ENCODE assay signal across 22 cellular contexts in genomic region chr10:77377678-77378352, GRCh38.
A peak's percentile ranks its signal among the peaks of the same experiment; 100 is the strongest.
DNase-seq lines count a peak whose midpoint lies in the region; ATAC-seq and TF ChIP-seq lines count a peak whose summit lies in the region.
"Had no signal": no experiment of that assay in that cellular context is flagged by ENCODE, and none has a peak within 500 bp of the region (broad histone marks: within the 10 kb centered on the region; RNA-seq: fewer than 3 reads in every experiment).

No MANE protein-coding gene starts in this region.

- H3K9ac ChIP-seq in muscle layer of colon (ENCODE audit: low read length) = no peak overlapping the region

- no peak for TF ChIP-seq EP300 in esophagus muscularis mucosa (IDR thresholded peaks at IDR 0.05)

- H3K27ac ChIP-seq in PC-9 (no peak overlapping the region), esophagus muscularis mucosa (replicated peaks in 1 of 4) (peak overlapping the region; percentile 72 to 90 (median 82)), muscle layer of colon (ENCODE audit: low read depth, low read length) (peak overlapping the region; percentile 57)
- H3K27ac ChIP-seq: ascending aorta, HL-60 had no signal

- H3K27me3 ChIP-seq in GM06990 (replicated peaks; ENCODE audit: control insufficient read depth, insufficient read depth, low read length) = peaks cover 1% of the 10 kb centered on the region; the same call in 1 of the 2 replicates
- H3K27me3 ChIP-seq in PC-9 (ENCODE audit: insufficient read depth, low read depth) = no peaks in the 10 kb centered on the region
- H3K27me3 ChIP-seq in esophagus muscularis mucosa = no peaks in the 10 kb centered on the region
- H3K27me3 ChIP-seq in muscle layer of colon (ENCODE audit: control insufficient read depth in 1 of 2, insufficient read depth in 2 of 2, low read length in 2 of 2) = no peaks in the 10 kb centered on the region
- H3K27me3 ChIP-seq: ascending aorta had no signal

- no peak overlapping the region for H2AFZ ChIP-seq in PC-9

- DNase-seq in GM06990 (ENCODE audit: extremely low read depth, insufficient read length) (no peak), PC-9 (peak in 1 of 2 experiments; percentile 20), esophagus muscularis mucosa (ENCODE audit: extremely low spot score) (no peak)
- no peak for DNase-seq in activated naive CD4-positive, alpha-beta T cell treated with anti-CD3 and anti-CD28 coated beads, Interleukin-2, amount 10 ng/mL, durations not matched to agents 7 days and 5 days
- DNase-seq: activated CD4-positive, alpha-beta T cell treated with anti-CD3 and anti-CD28 coated beads, Interleukin-2, amount 10 ng/mL, durations not matched to agents 7 days and 5 days; activated naive CD4-positive, alpha-beta T cell; CD4-positive, alpha-beta T cell; DND-41; GOT3; hypothalamus; left colon; NCI-H2081 treated with DMSO at 0.1 percent for 48 hours; NCI-H526; OCI-M1; right cardiac atrium; stimulated activated naive CD8-positive, alpha-beta T cell treated with anti-CD3 and anti-CD28 coated beads, Interleukin-15, Interleukin-2, amounts not matched to agents 100 U/mL and 50 U/mL, for 24 hours had no signal

- POLR2A ChIA-PET in PC-9 (lab: Charles Lee; ENCODE audit: unreplicated experiment) = no interaction called here

- WGBS in esophagus muscularis mucosa = 81% methylated on average over 6 of the region's 6 CpGs

- H3K4me1 ChIP-seq in PC-9 (replicated peaks; ENCODE audit: insufficient read depth) = no peaks in the 10 kb centered on the region
- H3K4me1 ChIP-seq in esophagus muscularis mucosa = peaks cover 0 to 64% (median 56%) of the 10 kb centered on the region in 4 donors
- H3K4me1 ChIP-seq in muscle layer of colon (ENCODE audit: insufficient read depth, low read length) = peaks cover 45% of the 10 kb centered on the region

- H3K4me1 Mint-ChIP-seq in activated naive CD4-positive, alpha-beta T cell treated with anti-CD3 and anti-CD28 coated beads, Interleukin-2, amount 10 ng/mL, durations not matched to agents 7 days and 5 days = no peaks in the 10 kb centered on the region
- H3K4me1 Mint-ChIP-seq: activated CD4-positive, alpha-beta T cell treated with anti-CD3 and anti-CD28 coated beads, Interleukin-2, amount 10 ng/mL, durations not matched to agents 7 days and 5 days had no signal

- no peaks in the 10 kb centered on the region for H4K20me1 ChIP-seq in PC-9 (ENCODE audit: insufficient read depth)

- H3K4me3 ChIP-seq in GM06990 (replicated peaks; ENCODE audit: low read depth, low read length) = no peak overlapping the region
- no peak overlapping the region for H3K4me3 ChIP-seq in PC-9
- no peak overlapping the region for H3K4me3 ChIP-seq in esophagus muscularis mucosa
- H3K4me3 ChIP-seq in muscle layer of colon (ENCODE audit: low read depth in 1 of 2, low read length in 2 of 2) = no peak overlapping the region
- H3K4me3 ChIP-seq: ascending aorta had no signal

- H3K4me3 Mint-ChIP-seq in activated naive CD4-positive, alpha-beta T cell treated with anti-CD3 and anti-CD28 coated beads, Interleukin-2, amount 10 ng/mL, durations not matched to agents 7 days and 5 days = no peak overlapping the region
- H3K4me3 Mint-ChIP-seq: activated CD4-positive, alpha-beta T cell treated with anti-CD3 and anti-CD28 coated beads, Interleukin-2, amount 10 ng/mL, durations not matched to agents 7 days and 5 days; CD4-positive, alpha-beta T cell had no signal

- no peaks in the 10 kb centered on the region for H3F3A ChIP-seq in PC-9 (ENCODE audit: insufficient read depth, low read depth)

- intact Hi-C loops in PC-9 (cut with micrococcal nuclease; ENCODE audit: unreplicated experiment) = loop anchor here (1.0 kb wide), 1 partner anchor 264 kb away; no protein-coding TSS in a partner anchor
- intact Hi-C loops in esophagus muscularis mucosa (cut with DNase I) = no loop called here

- H3K9me3 ChIP-seq in PC-9 (ENCODE audit: insufficient read depth, low read depth) (no peaks in the 10 kb centered on the region), esophagus muscularis mucosa (no peaks in the 10 kb centered on the region), muscle layer of colon (ENCODE audit: low read length) (no peaks in the 10 kb centered on the region)
- H3K9me3 ChIP-seq: ascending aorta had no signal

- peaks cover 3% of the 10 kb centered on the region for H3K27me3 Mint-ChIP-seq in activated naive CD4-positive, alpha-beta T cell treated with anti-CD3 and anti-CD28 coated beads, Interleukin-2, amount 10 ng/mL, durations not matched to agents 7 days and 5 days

- no peaks in the 10 kb centered on the region for H3K9me2 ChIP-seq in PC-9 (ENCODE audit: insufficient read depth)

- H3K9me3 Mint-ChIP-seq in activated naive CD4-positive, alpha-beta T cell treated with anti-CD3 and anti-CD28 coated beads, Interleukin-2, amount 10 ng/mL, durations not matched to agents 7 days and 5 days = no peaks in the 10 kb centered on the region
- H3K9me3 Mint-ChIP-seq: activated CD4-positive, alpha-beta T cell treated with anti-CD3 and anti-CD28 coated beads, Interleukin-2, amount 10 ng/mL, durations not matched to agents 7 days and 5 days; CD4-positive, alpha-beta T cell had no signal

- TF ChIP-seq CTCF in GM06990 (IDR thresholded peaks at IDR 0.05; ENCODE audit: insufficient read depth, low read length, poor library complexity, severe bottlenecking) (peak; percentile 18), PC-9 (conservative IDR thresholded peaks at IDR 0.05) (0 out of 2 replicates have a peak, but pooled peaks have one; percentile 39), esophagus muscularis mucosa (IDR thresholded peaks at IDR 0.05) (peak in 1 of 3 experiments; percentile 19)

- CTCF ChIA-PET in PC-9 (lab: Charles Lee) = no interaction called here
- CTCF ChIA-PET in activated naive CD4-positive, alpha-beta T cell treated with anti-CD3 and anti-CD28 coated beads, Interleukin-2, amount 10 ng/mL, durations not matched to agents 7 days and 5 days (lab: Charles Lee) = no interaction called here

- H3K4me2 ChIP-seq in PC-9 = no peak overlapping the region

- BruUV-seq in PC-9 (replicated peaks; lab: Mats Ljungman, UMichigan) = no TSS peak

- no peaks in the 10 kb centered on the region for H3K36me3 Mint-ChIP-seq in activated naive CD4-positive, alpha-beta T cell treated with anti-CD3 and anti-CD28 coated beads, Interleukin-2, amount 10 ng/mL, durations not matched to agents 7 days and 5 days

- ATAC-seq in GM18519 (IDR thresholded peaks at IDR 0.05; ENCODE audit: low FRiP score, unreplicated experiment) (no peak), GM21619 (IDR thresholded peaks at IDR 0.05; ENCODE audit: unreplicated experiment) (no peak), GM18498 (IDR thresholded peaks at IDR 0.05; ENCODE audit: unreplicated experiment) (no peak)
- ATAC-seq: left colon; right cardiac atrium; stimulated activated naive CD8-positive, alpha-beta T cell treated with anti-CD3 and anti-CD28 coated beads, Interleukin-15, Interleukin-2, amounts not matched to agents 100 U/mL and 50 U/mL, for 24 hours had no signal

- H3K36me3 ChIP-seq in GM06990 (ENCODE audit: control insufficient read depth, insufficient read depth, low read length) (no peaks in the 10 kb centered on the region), PC-9 (ENCODE audit: low read depth) (no peaks in the 10 kb centered on the region), esophagus muscularis mucosa (no peaks in the 10 kb centered on the region), muscle layer of colon (ENCODE audit: insufficient read depth, low read length) (no peaks in the 10 kb centered on the region)
- H3K36me3 ChIP-seq: ascending aorta had no signal

- TF ChIP-seq POLR2A in esophagus muscularis mucosa (IDR thresholded peaks at IDR 0.05; ENCODE audit: low read depth) = no peak

- H3K79me2 ChIP-seq in PC-9 (ENCODE audit: low read depth) = no peaks in the 10 kb centered on the region

- no peak overlapping the region for H3K27ac Mint-ChIP-seq in activated naive CD4-positive, alpha-beta T cell treated with anti-CD3 and anti-CD28 coated beads, Interleukin-2, amount 10 ng/mL, durations not matched to agents 7 days and 5 days
- H3K27ac Mint-ChIP-seq: activated CD4-positive, alpha-beta T cell treated with anti-CD3 and anti-CD28 coated beads, Interleukin-2, amount 10 ng/mL, durations not matched to agents 7 days and 5 days; CD4-positive, alpha-beta T cell had no signal
